Comparison of ENCODE assay signal across 11 cellular contexts in genomic region chr13:48318714-48319457, GRCh38. TPM values are rescaled to one million over a fixed set of nuclear protein-coding genes. Genes with fewer than 3 reads are reported as not detected.
DNase-seq lines count a peak whose midpoint lies in the region; ATAC-seq, FAIRE-seq and TF ChIP-seq lines count a peak whose summit lies in the region.
"Had no signal": no experiment of that assay in that cellular context is flagged by ENCODE, and none has a peak within 500 bp of the region (broad histone marks: within the 10 kb centered on the region; RNA-seq: fewer than 3 reads in every experiment).

No MANE protein-coding gene starts in this region.

- H3K4me3 ChIP-seq in CD4-positive, CD25-positive, alpha-beta regulatory T cell (ENCODE audit: low read depth, low read length), result peak overlapping the region; percentile 64
- H3K4me3 ChIP-seq in fibroblast of mammary gland (ENCODE audit: control insufficient read depth, low read depth, low read length) (no peak overlapping the region), pancreas (peak overlapping the region in 3 of 4 donors; percentile 2 to 29 (median 25))

- peak overlapping the region in 2 of 3 donors; percentile 59 to 76 for H3K27ac Mint-ChIP-seq in CD4-positive, CD25-positive, alpha-beta regulatory T cell
- H3K27ac Mint-ChIP-seq in activated CD4-positive, alpha-beta memory T cell treated with anti-CD3 and anti-CD28 coated beads, Interleukin-2, amount 10 ng/mL, durations not matched to agents 7 days and 5 days, result no peak overlapping the region
- H3K27ac Mint-ChIP-seq: nephron progenitor cell had no signal

- DNase-seq in CD4-positive, CD25-positive, alpha-beta regulatory T cell, result peak in 1 of 3 donors; percentile 26
- no peak for DNase-seq in activated CD4-positive, alpha-beta memory T cell treated with anti-CD3 and anti-CD28 coated beads, Interleukin-2, amount 10 ng/mL, durations not matched to agents 7 days and 5 days
- DNase-seq in fibroblast of mammary gland (ENCODE audit: low read depth), result peak; percentile 17
- DNase-seq in pancreas, result peak in 5 of 6 donors; percentile 22 to 61 (median 40)
- no peak for DNase-seq in GM13976 (ENCODE audit: low spot score)
- no peak for DNase-seq in ureter (ENCODE audit: low spot score)
- DNase-seq in GM12892 (ENCODE audit: insufficient read length), result no peak
- DNase-seq: NCI-H1092 treated with DMSO at 0.1 percent for 48 hours, nephron progenitor cell had no signal

- CTCF ChIA-PET in activated CD4-positive, alpha-beta memory T cell treated with anti-CD3 and anti-CD28 coated beads, Interleukin-2, amount 10 ng/mL, durations not matched to agents 7 days and 5 days (lab: Charles Lee), result interaction anchor here (0.9 to 1.2 kb wide), 2 partner anchors 15 to 85 kb away, joined by 3 read pairs; no protein-coding TSS in a partner anchor

- peaks cover 0 to 9% of the 10 kb centered on the region in 2 experiments for H3K9me3 ChIP-seq in CD4-positive, CD25-positive, alpha-beta regulatory T cell (ENCODE audit: control insufficient read depth in 2 of 2, low read length in 2 of 2)
- no peaks in the 10 kb centered on the region for H3K9me3 ChIP-seq in pancreas

- no peak for TF ChIP-seq POLR2A in GM12892 (IDR thresholded peaks at IDR 0.05; ENCODE audit: low read depth, low read length)

- H3K36me3 Mint-ChIP-seq in CD4-positive, CD25-positive, alpha-beta regulatory T cell, result peaks cover 22% of the 10 kb centered on the region
- H3K36me3 Mint-ChIP-seq in activated CD4-positive, alpha-beta memory T cell treated with anti-CD3 and anti-CD28 coated beads, Interleukin-2, amount 10 ng/mL, durations not matched to agents 7 days and 5 days (ENCODE audit: low read depth), result peaks cover 86% of the 10 kb centered on the region

- H3K27me3 ChIP-seq in CD4-positive, CD25-positive, alpha-beta regulatory T cell (ENCODE audit: control insufficient read depth, insufficient read depth, low read length), result no peaks in the 10 kb centered on the region
- H3K27me3 ChIP-seq in pancreas, result no peaks in the 10 kb centered on the region

- peaks cover 15 to 44% (median 29%) of the 10 kb centered on the region in 4 donors for H3K4me1 Mint-ChIP-seq in CD4-positive, CD25-positive, alpha-beta regulatory T cell
- peaks cover 37% of the 10 kb centered on the region for H3K4me1 Mint-ChIP-seq in activated CD4-positive, alpha-beta memory T cell treated with anti-CD3 and anti-CD28 coated beads, Interleukin-2, amount 10 ng/mL, durations not matched to agents 7 days and 5 days
- H3K4me1 Mint-ChIP-seq: nephron progenitor cell had no signal

- peak in 1 of 2 donors; percentile 22 for ATAC-seq in CD4-positive, CD25-positive, alpha-beta regulatory T cell (ENCODE audit: low read depth in 2 of 2)
- ATAC-seq in pancreas, result peak; percentile 46 to 63 (median 54)
- no peak for ATAC-seq in GM21737 (IDR thresholded peaks at IDR 0.05; ENCODE audit: unreplicated experiment)

- H3K27ac ChIP-seq in CD4-positive, CD25-positive, alpha-beta regulatory T cell (ENCODE audit: insufficient read depth, low read length, poor library complexity, severe bottlenecking), result no peak overlapping the region
- H3K27ac ChIP-seq in pancreas, result no peak overlapping the region

- POLR2A ChIA-PET in activated CD4-positive, alpha-beta memory T cell treated with anti-CD3 and anti-CD28 coated beads, Interleukin-2, amount 10 ng/mL, durations not matched to agents 7 days and 5 days (lab: Charles Lee), result interaction anchor here (0.6 to 3.5 kb wide), 5 partner anchors 9 to 178 kb away, joined by 3 to 20 read pairs (median 3); partner anchors contain the start of gene RB1

- in situ Hi-C loops in GM13976 (cut with MboI; ENCODE audit: low sequenced_read_pairs, unreplicated experiment), result no loop called here

- H3K4me1 ChIP-seq in CD4-positive, CD25-positive, alpha-beta regulatory T cell (ENCODE audit: control insufficient read depth, insufficient read depth, low read length, poor library complexity, severe bottlenecking), result peaks cover 6% of the 10 kb centered on the region
- no peaks in the 10 kb centered on the region for H3K4me1 ChIP-seq in pancreas

- H3K4me3 Mint-ChIP-seq in CD4-positive, CD25-positive, alpha-beta regulatory T cell, result peak overlapping the region; percentile 84 to 92 (median 88)
- H3K4me3 Mint-ChIP-seq in activated CD4-positive, alpha-beta memory T cell treated with anti-CD3 and anti-CD28 coated beads, Interleukin-2, amount 10 ng/mL, durations not matched to agents 7 days and 5 days, result peak overlapping the region; percentile 65
- H3K4me3 Mint-ChIP-seq: nephron progenitor cell had no signal

- WGBS in pancreas, 2 donors, result 67 to 69% methylated on average over 48 of the region's 48 CpGs

- FAIRE-seq in pancreas (lab: Jason Lieb, UNC) (no peak), GM12892 (lab: Jason Lieb, UNC) (no peak)
- FAIRE-seq: D721Med had no signal

- H3K27me3 Mint-ChIP-seq in CD4-positive, CD25-positive, alpha-beta regulatory T cell, result peaks cover 7% of the 10 kb centered on the region
- peaks cover 3% of the 10 kb centered on the region for H3K27me3 Mint-ChIP-seq in activated CD4-positive, alpha-beta memory T cell treated with anti-CD3 and anti-CD28 coated beads, Interleukin-2, amount 10 ng/mL, durations not matched to agents 7 days and 5 days

- intact Hi-C loops in pancreas (cut with DNase I), result no loop called here

- TF ChIP-seq CTCF in fibroblast of mammary gland (conservative IDR thresholded peaks at IDR 0.05; ENCODE audit: control insufficient read depth, insufficient read depth, low read depth, low read length) (no peak), pancreas (IDR thresholded peaks at IDR 0.05) (no peak), GM13976 (IDR thresholded peaks at IDR 0.05; ENCODE audit: borderline replicate concordance, control extremely low read depth, extremely low read depth, insufficient read depth, missing control alignments) (no peak)

- H3K36me3 ChIP-seq in CD4-positive, CD25-positive, alpha-beta regulatory T cell (ENCODE audit: control insufficient read depth, insufficient read depth, low read length), result peaks cover 2% of the 10 kb centered on the region
- no peaks in the 10 kb centered on the region for H3K36me3 ChIP-seq in pancreas

- peaks cover 0 to 12% (median 0%) of the 10 kb centered on the region in 7 donors for H3K9me3 Mint-ChIP-seq in CD4-positive, CD25-positive, alpha-beta regulatory T cell
- peaks cover 17% of the 10 kb centered on the region for H3K9me3 Mint-ChIP-seq in activated CD4-positive, alpha-beta memory T cell treated with anti-CD3 and anti-CD28 coated beads, Interleukin-2, amount 10 ng/mL, durations not matched to agents 7 days and 5 days

RNA-seq across cellular contexts. Expression of gene RB1, which starts 15.3 kb away (rescaled TPM):
- total RNA-seq in CD4-positive, CD25-positive, alpha-beta regulatory T cell, result 23.1 TPM
- 10 to 100 TPM; 18.8 to 24.6 (median 22.9) TPM for polyA plus RNA-seq in CD4-positive, CD25-positive, alpha-beta regulatory T cell
- 10 to 100 TPM; 40.2 to 41.3 TPM for total RNA-seq in activated CD4-positive, alpha-beta memory T cell treated with anti-CD3 and anti-CD28 coated beads, Interleukin-2, amount 10 ng/mL, durations not matched to agents 7 days and 5 days
- total RNA-seq in pancreas (10 to 100 TPM in 4 of 6 donors, 1 to 10 TPM in 2; 7.5 to 23.0 (median 12.5) TPM), ureter (34.8 TPM)
- polyA plus RNA-seq in pancreas, result 1 to 10 TPM; 5.0 to 10.0 TPM
- 14.9 TPM for polyA plus RNA-seq in GM12892 (2012; ENCODE audit: missing spikeins)

Comparison
In these comparisons a context has a peak if more than half of its experiments do, and no peak if none do; other contexts are left out.
1. DNase-seq: peak in fibroblast of mammary gland (single experiment) and pancreas (5 of 6); none in activated CD4-positive, alpha-beta memory T cell treated with anti-CD3 and anti-CD28 coated beads, Interleukin-2, amount 10 ng/mL, durations not matched to agents 7 days and 5 days (single experiment), GM13976 (single experiment), ureter (single experiment) and GM12892 (single experiment).